11 cellular contexts compared by ENCODE assay signal in the genomic region with DNA sequence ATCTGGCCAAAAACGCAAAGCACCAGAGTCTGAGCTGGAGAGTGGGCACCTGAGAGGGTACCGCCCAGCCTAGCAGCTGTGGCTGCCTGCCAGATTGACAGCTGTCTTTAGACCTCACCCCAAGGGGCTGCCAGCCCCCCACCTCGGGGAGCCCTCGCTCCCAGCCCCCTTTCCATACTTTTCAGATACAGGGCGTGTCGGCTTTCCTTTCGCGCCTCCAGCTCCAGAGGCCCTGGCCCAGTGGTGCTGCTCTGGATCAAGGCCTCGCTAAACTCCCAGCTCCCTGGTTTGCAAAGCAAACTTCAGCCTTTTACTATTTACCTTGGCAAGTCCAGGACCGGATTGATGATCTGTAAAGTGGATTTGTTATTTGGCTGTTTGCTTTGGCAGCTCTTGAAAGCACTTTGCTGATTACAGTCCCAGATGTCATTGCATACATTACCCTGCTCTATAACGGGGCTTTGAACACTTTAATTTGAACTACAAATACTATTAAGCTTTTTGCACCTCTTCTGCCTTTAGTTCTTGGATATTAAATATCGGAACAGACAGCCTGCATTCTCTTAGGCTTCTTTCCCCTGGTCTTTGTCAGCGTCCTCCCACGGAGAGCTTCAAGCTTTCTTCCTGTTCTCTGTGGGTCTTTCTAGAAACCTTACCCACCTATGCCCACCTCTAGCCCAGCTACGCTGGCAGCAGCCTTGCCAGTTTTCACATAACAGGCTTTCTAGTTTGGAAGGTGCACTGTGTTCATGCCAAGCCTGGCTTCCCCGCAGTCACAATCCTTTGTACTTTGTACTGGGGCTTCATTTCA.
DNase-seq lines count a peak whose midpoint lies in the region; ATAC-seq, FAIRE-seq and TF ChIP-seq lines count a peak whose summit lies in the region.
"Had no signal": no experiment of that assay in that cellular context is flagged by ENCODE, and none has a peak within 500 bp of the region (broad histone marks: within the 10 kb centered on the region; RNA-seq: fewer than 3 reads in every experiment).

No MANE protein-coding gene starts in this region.

- H2AFZ ChIP-seq in ACC112 (ENCODE audit: low read length, unreplicated experiment) (no peak overlapping the region), astrocyte (ENCODE audit: low read depth, low read length) (no peak overlapping the region), HepG2 (ENCODE audit: low read length) (no peak overlapping the region)

- peak overlapping the region; percentile 52 for H3K4me2 ChIP-seq in astrocyte (ENCODE audit: low read length)
- H3K4me2 ChIP-seq in HepG2 (ENCODE audit: low read depth, low read length), result peak overlapping the region; percentile 93

- H3K36me3 Mint-ChIP-seq in astrocyte (ENCODE audit: low read depth, unreplicated experiment), result no peaks in the 10 kb centered on the region

- no peaks in the 10 kb centered on the region for H3K9me3 Mint-ChIP-seq in astrocyte (ENCODE audit: unreplicated experiment)

- H3K27ac ChIP-seq in ACC112 (ENCODE audit: low read depth, low read length) (peak overlapping the region; percentile 79), astrocyte (ENCODE audit: low read depth, low read length) (peak overlapping the region; percentile 17), HepG2 (ENCODE audit: extremely low read length, insufficient read depth, low read length) (peak overlapping the region; percentile 86)
- H3K27ac ChIP-seq: VCaP had no signal

- no peak overlapping the region for H3K4me3 Mint-ChIP-seq in astrocyte (ENCODE audit: unreplicated experiment)

- H3K36me3 ChIP-seq in ACC112 (ENCODE audit: insufficient read depth, low read length) (no peaks in the 10 kb centered on the region), astrocyte (ENCODE audit: insufficient read depth, low read length) (no peaks in the 10 kb centered on the region), HepG2 (replicated peaks in 1 of 2; ENCODE audit: control insufficient read depth in 1 of 2, insufficient read depth in 2 of 2, low read length in 2 of 2) (no peaks in the 10 kb centered on the region), H7 (replicated peaks; ENCODE audit: control insufficient read depth, insufficient read depth, low read length) (no peaks in the 10 kb centered on the region)
- H3K36me3 ChIP-seq: adrenal gland had no signal

- TF ChIP-seq EP300 in HepG2 (IDR thresholded peaks at IDR 0.05; ENCODE audit: low read depth in 2 of 2, low read length in 2 of 2) (peak; percentile 74 to 99; a peak in 3 of 4 replicates), HepG2 (CRISPR knock-in tag; IDR thresholded peaks at IDR 0.05; ENCODE audit: borderline replicate concordance) (peak; percentile 96)

- TF ChIP-seq RAD21 in HepG2 (CRISPR knock-in tag; IDR thresholded peaks at IDR 0.05), result 0 out of 2 replicates have a peak, but pooled peaks have one; percentile 17

- 1% methylated on average over 16 of the region's 16 CpGs for WGBS in HepG2 (ENCODE audit: low lambda C conversion rate)

- H3K4me1 Mint-ChIP-seq in astrocyte (ENCODE audit: low read depth, unreplicated experiment), result peaks cover 18% of the 10 kb centered on the region

- H3K4me1 ChIP-seq in ACC112 (ENCODE audit: control insufficient read depth, insufficient read depth, low read length, unreplicated experiment) (peaks cover 67% of the 10 kb centered on the region), astrocyte (ENCODE audit: insufficient read depth, low read length) (peaks cover 52% of the 10 kb centered on the region), HepG2 (ENCODE audit: insufficient read depth, low read length) (peaks cover 84% of the 10 kb centered on the region)

- in situ Hi-C loops in HepG2 (cut with HindIII; ENCODE audit: extremely low pct_ligation_motif_present, low pct_unique_long_range_greater_than_20kb), result no loop called here

- H4K20me1 ChIP-seq in astrocyte (ENCODE audit: insufficient read depth, low read length) (no peaks in the 10 kb centered on the region), HepG2 (ENCODE audit: insufficient read depth, low read length) (no peaks in the 10 kb centered on the region)

- no peak for FAIRE-seq in astrocyte (lab: Jason Lieb, UNC)
- FAIRE-seq in HepG2 (lab: Jason Lieb, UNC), result peak; percentile 98

- H3K27me3 ChIP-seq in ACC112 (ENCODE audit: insufficient read depth, low read length) (no peaks in the 10 kb centered on the region), astrocyte (ENCODE audit: insufficient read depth, low read length) (no peaks in the 10 kb centered on the region), HepG2 (ENCODE audit: control insufficient read depth in 1 of 2, insufficient read depth in 2 of 2, low read length in 2 of 2) (no peaks in the 10 kb centered on the region), H7 (ENCODE audit: control insufficient read depth, insufficient read depth, low read length) (no peaks in the 10 kb centered on the region)
- H3K27me3 ChIP-seq: adrenal gland had no signal

- intact Hi-C loops in HepG2 (cut with micrococcal nuclease; ENCODE audit: unreplicated experiment), result loop anchor here (2.0 kb wide), 1 partner anchor 27 kb away; no protein-coding TSS in a partner anchor

- TF ChIP-seq CTCF in astrocyte (IDR thresholded peaks at IDR 0.05; ENCODE audit: insufficient read depth, low read depth, low read length) (no peak), HepG2 (CRISPR knock-in tag; IDR thresholded peaks at IDR 0.05) (peak; percentile 20; the same call in 1 of the 2 replicates)

- no TSS peak for BruUV-seq in HepG2 (replicated peaks; lab: Mats Ljungman, UMichigan)

- no peak overlapping the region for H3K27ac Mint-ChIP-seq in astrocyte (ENCODE audit: unreplicated experiment)

- H3K4me3 ChIP-seq in ACC112 (ENCODE audit: low read depth, low read length), result peak overlapping the region; percentile 25; the same call in 1 of the 2 replicates
- H3K4me3 ChIP-seq in astrocyte (ENCODE audit: insufficient read depth, low read depth, low read length), result no peak overlapping the region
- peak overlapping the region; percentile 13 to 56 (median 34); a peak in 5 of 6 replicates for H3K4me3 ChIP-seq in HepG2 (replicated peaks in 1 of 3; ENCODE audit: insufficient read depth in 1 of 3, low read depth in 2 of 3, low read length in 3 of 3)
- H3K4me3 ChIP-seq in H7 (ENCODE audit: insufficient read depth, low read depth, low read length), result no peak overlapping the region
- H3K4me3 ChIP-seq: adrenal gland had no signal

- DNase-seq in NCI-H2029 (lab: John Stamatoyannopoulos, UW) (peak; percentile 84), astrocyte (ENCODE audit: low read depth) (peak; percentile 89), HepG2 (ENCODE audit: low spot score) (peak; percentile 99), H7 (no peak), SW480 (ENCODE audit: low spot score) (no peak)
- no peak for DNase-seq in stimulated activated CD4-positive, alpha-beta T cell treated with anti-CD3 and anti-CD28 coated beads, Interleukin-4, amount 100 ng/mL, for 1 hour
- DNase-seq: NK-92 treated with Interleukin-12 subunit alpha and Interleukin-12 subunit beta, amount 100 ng/mL, for 24 hours had no signal

- POLR2A ChIA-PET in HepG2 (lab: Yijun Ruan, JAX), result interaction anchor here (0.6 to 2.6 kb wide), 13 partner anchors 13 to 76 kb away, joined by 3 to 29 read pairs (median 6); partner anchors contain the start of gene TBX2

- H3K9me3 ChIP-seq in astrocyte (ENCODE audit: insufficient read depth, low read depth, low read length), result no peaks in the 10 kb centered on the region
- no peaks in the 10 kb centered on the region for H3K9me3 ChIP-seq in HepG2 (ENCODE audit: low read length)
- H3K9me3 ChIP-seq: adrenal gland had no signal

- peak; percentile 95 for ATAC-seq in HepG2
- no peak for ATAC-seq in GM21528 (IDR thresholded peaks at IDR 0.05; ENCODE audit: low FRiP score, unreplicated experiment)

- no peak for TF ChIP-seq POLR2A in HepG2 (IDR thresholded peaks at IDR 0.05; ENCODE audit: insufficient read depth in 1 of 2, low read depth in 2 of 2, low read length in 2 of 2)

- no peak overlapping the region for H3K9ac ChIP-seq in astrocyte (ENCODE audit: low read length)
- H3K9ac ChIP-seq in HepG2 (ENCODE audit: insufficient read depth, low read depth, low read length), result peak overlapping the region; percentile 58

- H3K79me2 ChIP-seq in ACC112 (ENCODE audit: control insufficient read depth, insufficient read depth, low read length, unreplicated experiment) (no peaks in the 10 kb centered on the region), astrocyte (ENCODE audit: insufficient read depth, low read length) (no peaks in the 10 kb centered on the region), HepG2 (ENCODE audit: insufficient read depth, low read length) (no peaks in the 10 kb centered on the region)

- CTCF ChIA-PET in HepG2 (lab: Yijun Ruan, JAX; ENCODE audit: low intra/inter-chr PET ratio, low total read pairs), result no interaction called here

- H3K27me3 Mint-ChIP-seq in astrocyte (ENCODE audit: low read depth, unreplicated experiment), result no peaks in the 10 kb centered on the region

TF ChIP-seq in HepG2, 621 proteins besides CTCF, POLR2A, EP300 and RAD21 (continues in another document):
- TF ChIP-seq FOXM1 (CRISPR knock-in tag; IDR thresholded peaks at IDR 0.05) (no peak), ZNF546 (CRISPR knock-in tag; conservative IDR thresholded peaks at IDR 0.05) (0 out of 2 replicates have a peak, but pooled peaks have one; percentile 22), MED13 (CRISPR knock-in tag; IDR thresholded peaks at IDR 0.05) (peak; percentile 86; the same call in 1 of the 2 replicates), ZFP37 (CRISPR knock-in tag; IDR thresholded peaks at IDR 0.05; ENCODE audit: borderline replicate concordance) (peak; percentile 86; the same call in 1 of the 2 replicates), HOXA5 (CRISPR knock-in tag; IDR thresholded peaks at IDR 0.05) (peak; percentile 67), SIN3B (IDR thresholded peaks at IDR 0.05; ENCODE audit: low read length) (no peak), HNF1B (CRISPR knock-in tag; IDR thresholded peaks at IDR 0.05) (peak; percentile 21; the same call in 1 of the 2 replicates), ZNF780A (CRISPR knock-in tag; IDR thresholded peaks at IDR 0.05) (no peak)

Comparison
In these comparisons a context has a peak if more than half of its experiments do, and no peak if none do; other contexts are left out.
1. H3K27ac ChIP-seq: peak in every context shown above with its lines; median percentile 86 in HepG2; 79 in ACC112; 17 in astrocyte.
2. H3K4me3 ChIP-seq: peak in ACC112 (single experiment) and HepG2 (3 of 3); none in astrocyte (single experiment) and H7 (single experiment).
3. DNase-seq: peak in NCI-H2029 (single experiment), astrocyte (single experiment) and HepG2 (single experiment); none in H7 (single experiment), SW480 (single experiment) and stimulated activated CD4-positive, alpha-beta T cell treated with anti-CD3 and anti-CD28 coated beads, Interleukin-4, amount 100 ng/mL, for 1 hour (single experiment).